ENCODE assay signal across 8 cellular contexts in the genomic region with DNA sequence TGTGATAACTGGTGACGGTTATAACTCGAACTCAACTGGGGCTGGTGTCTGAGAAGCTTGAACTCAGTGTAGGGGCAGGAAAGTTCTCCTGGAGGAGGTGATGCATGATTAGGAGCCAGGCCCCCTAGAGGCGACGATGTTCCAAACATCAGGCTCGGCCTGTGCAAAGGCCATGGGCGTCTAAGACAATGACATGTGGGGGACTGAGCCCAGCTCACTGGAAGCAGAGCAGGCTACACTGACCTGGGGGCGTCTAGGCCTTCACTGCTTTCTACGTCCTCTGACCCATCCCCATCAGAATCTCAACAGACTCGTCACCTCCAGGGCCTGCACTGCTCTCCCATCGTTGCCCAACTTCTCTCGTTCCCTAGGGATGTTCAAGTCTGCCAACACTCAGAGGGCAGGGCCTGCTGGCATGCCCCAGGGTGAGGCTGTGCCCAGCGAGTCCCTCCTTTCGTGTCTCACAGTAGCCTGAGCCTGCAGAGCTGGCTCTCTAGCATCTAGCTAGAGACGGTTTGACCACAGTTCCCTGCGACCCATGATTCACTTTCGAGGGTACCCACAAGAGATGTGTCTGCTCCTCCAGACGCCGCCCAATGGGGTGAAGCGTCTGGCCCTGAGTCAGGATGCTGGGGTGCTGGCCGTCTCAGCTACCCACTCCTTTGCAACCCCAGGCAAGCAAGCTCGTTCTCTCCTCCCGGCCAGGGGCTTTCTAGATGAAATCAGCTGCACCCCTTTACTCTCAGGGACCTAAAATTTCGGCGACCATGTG. TPM values are rescaled to one million over a fixed set of nuclear protein-coding genes. Genes with fewer than 3 reads are reported as not detected.
DNase-seq lines count a peak whose midpoint lies in the region; ATAC-seq and TF ChIP-seq lines count a peak whose summit lies in the region.

No MANE protein-coding gene starts in this region.

- peaks cover 33% of the 10 kb centered on the region for H3K4me1 Mint-ChIP-seq in osteocyte (ENCODE audit: unreplicated experiment)

- H3K9me3 ChIP-seq in PC-9 (ENCODE audit: insufficient read depth, low read depth) (no peaks in the 10 kb centered on the region), upper lobe of left lung (no peaks in the 10 kb centered on the region)

- 8 to 21% methylated on average over 6 to 22 of the region's 24 CpGs for WGBS in upper lobe of left lung, 2 donors

- TSS peak; percentile 48 for BruUV-seq in PC-9 (replicated peaks; lab: Mats Ljungman, UMichigan)

- TF ChIP-seq CTCF in PC-9 (conservative IDR thresholded peaks at IDR 0.05) (peak; percentile 80), fibroblast of pulmonary artery (IDR thresholded peaks at IDR 0.05; ENCODE audit: low read length, missing control alignments) (peak; percentile 67), osteocyte (IDR thresholded peaks at IDR 0.05) (peak; percentile 58), upper lobe of left lung (IDR thresholded peaks at IDR 0.05) (peak in 5 of 6 experiments; percentile 44 to 71 (median 62))

- TF ChIP-seq POLR2A in upper lobe of left lung (IDR thresholded peaks at IDR 0.05), result peak in 1 of 4 donors; percentile 43

- CTCF ChIA-PET in PC-9 (lab: Charles Lee), result interaction anchor here (0.6 to 1.6 kb wide), 5 partner anchors 19 to 129 kb away, joined by 3 to 7 read pairs (median 4); a partner anchor contains a TSS

- no peaks in the 10 kb centered on the region for H3K9me2 ChIP-seq in PC-9 (ENCODE audit: insufficient read depth)

- intact Hi-C loops in PC-9 (cut with micrococcal nuclease; ENCODE audit: unreplicated experiment), result loop anchor here (2.0 to 10.0 kb wide), 2 partner anchors 88 to 228 kb away; no protein-coding TSS in a partner anchor

- peak; percentile 44 for DNase-seq in NCI-H1436 (lab: John Stamatoyannopoulos, UW)
- no peak for DNase-seq in NCI-H1436 treated with DMSO at 0.1 percent for 48 hours (lab: John Stamatoyannopoulos, UW)
- DNase-seq in PC-9, result peak; percentile 59 to 70
- DNase-seq in activated T-cell treated with anti-CD3 and anti-CD28 coated beads, Interleukin-2, amount 50 U/mL, for 48 hours, result peak; percentile 86 to 88
- peak; percentile 61 for DNase-seq in fibroblast of pulmonary artery (ENCODE audit: low read depth)
- no peak for DNase-seq in osteocyte (ENCODE audit: extremely low spot score, unreplicated experiment)
- DNase-seq in upper lobe of left lung, result peak in 1 of 2 donors; percentile 75

- no peaks in the 10 kb centered on the region for H3K27me3 Mint-ChIP-seq in osteocyte (ENCODE audit: unreplicated experiment)

- no peak for TF ChIP-seq EP300 in upper lobe of left lung (IDR thresholded peaks at IDR 0.05)

- no peaks in the 10 kb centered on the region for H3K27me3 ChIP-seq in PC-9 (ENCODE audit: insufficient read depth, low read depth)
- H3K27me3 ChIP-seq in upper lobe of left lung, result no peaks in the 10 kb centered on the region

- peaks cover 43% of the 10 kb centered on the region for H3K4me1 ChIP-seq in PC-9 (replicated peaks; ENCODE audit: insufficient read depth)
- H3K4me1 ChIP-seq in upper lobe of left lung, result peaks cover 30 to 68% (median 56%) of the 10 kb centered on the region in 4 donors

- H2AFZ ChIP-seq in PC-9, result peak overlapping the region; percentile 93

- POLR2A ChIA-PET in PC-9 (lab: Charles Lee; ENCODE audit: unreplicated experiment), result interaction anchor here (0.6 kb wide), 4 partner anchors 14 to 371 kb away, joined by 4 to 8 read pairs (median 5); no protein-coding TSS in a partner anchor

- no peaks in the 10 kb centered on the region for H3K9me3 Mint-ChIP-seq in osteocyte (ENCODE audit: unreplicated experiment)

- peaks cover 32% of the 10 kb centered on the region for H3F3A ChIP-seq in PC-9 (ENCODE audit: insufficient read depth, low read depth)

- no peaks in the 10 kb centered on the region for H4K20me1 ChIP-seq in PC-9 (ENCODE audit: insufficient read depth)

- H3K27ac Mint-ChIP-seq in osteocyte (ENCODE audit: unreplicated experiment), result peak overlapping the region; percentile 97

- ATAC-seq in HG03460 (IDR thresholded peaks at IDR 0.05; ENCODE audit: unreplicated experiment) (peak; percentile 23), upper lobe of left lung (ENCODE audit: low FRiP score in 2 of 2) (peak; percentile 2 to 38)

- peak overlapping the region; percentile 96 for H3K4me2 ChIP-seq in PC-9

- H3K27ac ChIP-seq in PC-9 (peak overlapping the region; percentile 74), upper lobe of left lung (peak overlapping the region; percentile 96 to 98 (median 97))

- H3K36me3 ChIP-seq in PC-9 (ENCODE audit: low read depth) (no peaks in the 10 kb centered on the region), upper lobe of left lung (peaks cover 0 to 17% (median 8%) of the 10 kb centered on the region in 4 donors)

- H3K79me2 ChIP-seq in PC-9 (ENCODE audit: low read depth), result peaks cover 27% of the 10 kb centered on the region

- H3K4me3 ChIP-seq in PC-9 (peak overlapping the region; percentile 85), fibroblast of pulmonary artery (replicated peaks; ENCODE audit: low read depth, low read length) (peak overlapping the region; percentile 85), upper lobe of left lung (peak overlapping the region; percentile 74 to 88 (median 82))

- peak overlapping the region; percentile 97 for H3K4me3 Mint-ChIP-seq in osteocyte (ENCODE audit: unreplicated experiment)

- peaks cover 10% of the 10 kb centered on the region for H3K36me3 Mint-ChIP-seq in osteocyte (ENCODE audit: unreplicated experiment)

RNA-seq across cellular contexts. Expression of a gene that starts 1.1 kb away (rescaled TPM):
- 17.5 and 24.0 TPM in 2 replicates for total RNA-seq in PC-9 (2021)
- total RNA-seq in osteocyte, result 17.1 and 18.2 TPM in 2 replicates
- total RNA-seq in upper lobe of left lung, result 100 to 1,000 TPM in 3 of 6 donors, 10 to 100 TPM in 3; 39.5 to 354 (median 86.4) TPM

RNA-seq across cellular contexts. Expression of a gene that starts 19.3 kb away (rescaled TPM):
- total RNA-seq in PC-9 (2021), result 145 and 184 TPM in 2 replicates
- 27.7 and 35.3 TPM in 2 replicates for total RNA-seq in osteocyte
- total RNA-seq in upper lobe of left lung, result 100 to 1,000 TPM in 5 of 6 donors, 10 to 100 TPM in 1; 93.2 to 227 (median 151) TPM

Comparison
In these comparisons a context has a peak if more than half of its experiments do, and no peak if none do; other contexts are left out.
1. DNase-seq: peak in NCI-H1436 (single experiment), PC-9 (2 of 2), activated T-cell treated with anti-CD3 and anti-CD28 coated beads, Interleukin-2, amount 50 U/mL, for 48 hours (2 of 2) and fibroblast of pulmonary artery (single experiment); none in NCI-H1436 treated with DMSO at 0.1 percent for 48 hours (single experiment) and osteocyte (single experiment).
2. Peak in every context shown above with its lines, with median percentiles within 50 percentile points of each other: H3K4me3 ChIP-seq and CTCF ChIP-seq.